36 cellular contexts compared by ENCODE assay signal in genomic region chr1:154212083-154212482, GRCh38. TPM values are rescaled to one million over a fixed set of nuclear protein-coding genes. Genes with fewer than 3 reads are reported as not detected.
DNase-seq lines count a peak whose midpoint lies in the region; ATAC-seq and TF ChIP-seq lines count a peak whose summit lies in the region.
"Had no signal": no experiment of that assay in that cellular context is flagged by ENCODE, and none has a peak within 500 bp of the region (broad histone marks: within the 10 kb centered on the region; RNA-seq: fewer than 3 reads in every experiment).

No MANE protein-coding gene starts in this region.

- intact Hi-C loops in activated CD4-positive, alpha-beta T cell treated with anti-CD3 and anti-CD28 coated beads for 36 hours (cut with DNase I, micrococcal nuclease), result no loop called here
- intact Hi-C loops in CD4-positive, alpha-beta T cell (cut with DNase I, micrococcal nuclease), result no loop called here
- intact Hi-C loops in left ventricle myocardium superior (cut with micrococcal nuclease), result no loop called here

- DNase-seq in activated CD4-positive, alpha-beta T cell treated with anti-CD3 and anti-CD28 coated beads for 36 hours, result no peak
- DNase-seq in activated CD4-positive, alpha-beta T cell treated with anti-CD3 and anti-CD28 coated beads, Interleukin-2, amount 50 U/mL, for 1 hour, result no peak
- no peak for DNase-seq in CD4-positive, alpha-beta T cell
- peak; percentile 61 for DNase-seq in left ventricle myocardium superior
- no peak for DNase-seq in NCI-H2171 (lab: John Stamatoyannopoulos, UW)
- no peak for DNase-seq in stimulated activated CD4-positive, alpha-beta T cell treated with anti-CD3 and anti-CD28 coated beads, Interleukin-2, amount 100 ng/mL, for 24 hours
- DNase-seq in NCI-H1048 (lab: John Stamatoyannopoulos, UW), result no peak
- DNase-seq: 8988T; activated CD4-positive, alpha-beta T cell treated with anti-CD3 and anti-CD28 coated beads for 1 hour; activated CD8-positive, alpha-beta memory T cell treated with anti-CD3 and anti-CD28 coated beads, Interleukin-2, amount 10 ng/mL, durations not matched to agents 7 days and 5 days; Calu3; DMS79; GDM1; islet precursor cell; MG63; NCI-H1930; NCI-H526 treated with DMSO at 0.1 percent for 48 hours; PC-9; sigmoid colon; stimulated activated CD4-positive, alpha-beta T cell treated with anti-CD3 and anti-CD28 coated beads, Interleukin-12 subunit alpha, Interleukin-12 subunit beta, amount 100 ng/mL, for 4 hours; stimulated activated CD4-positive, alpha-beta T cell treated with anti-CD3 and anti-CD28 coated beads, Interleukin-4, amount 100 ng/mL, for 1 hour; trophoblast cell had no signal

- H3K4me3 Mint-ChIP-seq in activated CD4-positive, alpha-beta T cell treated with anti-CD3 and anti-CD28 coated beads for 36 hours, result no peak overlapping the region
- H3K4me3 Mint-ChIP-seq in CD4-positive, alpha-beta T cell, result no peak overlapping the region
- no peak overlapping the region for H3K4me3 Mint-ChIP-seq in activated T-helper 17 cell treated with anti-CD3 and anti-CD28 coated beads, Interleukin-2, amount 50 U/mL, for 72 hours
- H3K4me3 Mint-ChIP-seq: activated CD8-positive, alpha-beta memory T cell treated with anti-CD3 and anti-CD28 coated beads, Interleukin-2, amount 10 ng/mL, durations not matched to agents 7 days and 5 days; central memory CD8-positive, alpha-beta T cell; T-helper 2 cell treated with Interferon-gamma antibody and Interleukin-4, amounts not matched to agents 5 μg/mL and 100 μg/mL, for 36 hours had no signal

- H3K27me3 ChIP-seq in CD4-positive, alpha-beta T cell (ENCODE audit: control insufficient read depth, insufficient read depth, low read length), result no peaks in the 10 kb centered on the region
- H3K27me3 ChIP-seq: MG63, neutrophil, sigmoid colon had no signal

- peaks cover 57% of the 10 kb centered on the region for H3K36me3 Mint-ChIP-seq in activated CD4-positive, alpha-beta T cell treated with anti-CD3 and anti-CD28 coated beads for 36 hours (ENCODE audit: low read depth)
- peaks cover 81% of the 10 kb centered on the region for H3K36me3 Mint-ChIP-seq in CD4-positive, alpha-beta T cell (ENCODE audit: low read depth)
- H3K36me3 Mint-ChIP-seq in activated T-helper 17 cell treated with anti-CD3 and anti-CD28 coated beads, Interleukin-2, amount 50 U/mL, for 72 hours (ENCODE audit: low read depth), result peaks cover 97% of the 10 kb centered on the region

- no peak for ATAC-seq in activated CD4-positive, alpha-beta T cell treated with anti-CD3 and anti-CD28 coated beads for 36 hours
- ATAC-seq in CD4-positive, alpha-beta T cell (ENCODE audit: poor library complexity), result no peak
- no peak for ATAC-seq in activated T-helper 17 cell treated with anti-CD3 and anti-CD28 coated beads, Interleukin-2, amount 50 U/mL, for 72 hours (replicated peaks)
- ATAC-seq in left ventricle myocardium superior, result peak; percentile 90
- ATAC-seq: activated CD8-positive, alpha-beta memory T cell treated with anti-CD3 and anti-CD28 coated beads, Interleukin-2, amount 10 ng/mL, durations not matched to agents 7 days and 5 days; esophagus mucosa; SK-N-SH treated with all-trans-retinoic acid at 6 μM for 48 hours had no signal

- CTCF ChIA-PET in activated CD4-positive, alpha-beta T cell treated with anti-CD3 and anti-CD28 coated beads for 36 hours (lab: Charles Lee), result interaction anchor here (0.6 to 1.4 kb wide), 5 partner anchors 11 to 61 kb away, joined by 3 to 4 read pairs (median 3); no protein-coding TSS in a partner anchor
- CTCF ChIA-PET in CD4-positive, alpha-beta T cell (lab: Charles Lee), result no interaction called here

- peak overlapping the region; percentile 72 for H3K27ac Mint-ChIP-seq in activated CD4-positive, alpha-beta T cell treated with anti-CD3 and anti-CD28 coated beads for 36 hours
- H3K27ac Mint-ChIP-seq in CD4-positive, alpha-beta T cell, result peak overlapping the region; percentile 10
- H3K27ac Mint-ChIP-seq in activated T-helper 17 cell treated with anti-CD3 and anti-CD28 coated beads, Interleukin-2, amount 50 U/mL, for 72 hours, result peak overlapping the region; percentile 51
- H3K27ac Mint-ChIP-seq: activated CD8-positive, alpha-beta memory T cell treated with anti-CD3 and anti-CD28 coated beads, Interleukin-2, amount 10 ng/mL, durations not matched to agents 7 days and 5 days; T-helper 2 cell treated with Interferon-gamma antibody and Interleukin-4, amounts not matched to agents 5 μg/mL and 100 μg/mL, for 36 hours had no signal

- H3K4me1 Mint-ChIP-seq in activated CD4-positive, alpha-beta T cell treated with anti-CD3 and anti-CD28 coated beads for 36 hours, result peaks cover 59% of the 10 kb centered on the region
- H3K4me1 Mint-ChIP-seq in CD4-positive, alpha-beta T cell (ENCODE audit: low read depth), result peaks cover 8% of the 10 kb centered on the region
- peaks cover 19% of the 10 kb centered on the region for H3K4me1 Mint-ChIP-seq in activated T-helper 17 cell treated with anti-CD3 and anti-CD28 coated beads, Interleukin-2, amount 50 U/mL, for 72 hours

- POLR2A ChIA-PET in activated CD4-positive, alpha-beta T cell treated with anti-CD3 and anti-CD28 coated beads for 36 hours (lab: Charles Lee), result interaction anchor here (0.6 kb wide), 1 partner anchor 131 kb away, joined by 3 read pairs; no protein-coding TSS in a partner anchor
- POLR2A ChIA-PET in CD4-positive, alpha-beta T cell (lab: Charles Lee), result no interaction called here

- no peak for TF ChIP-seq CTCF in CD4-positive, alpha-beta T cell (IDR thresholded peaks at IDR 0.05)

- no peaks in the 10 kb centered on the region for H3K27me3 Mint-ChIP-seq in activated CD4-positive, alpha-beta T cell treated with anti-CD3 and anti-CD28 coated beads for 36 hours
- H3K27me3 Mint-ChIP-seq in CD4-positive, alpha-beta T cell, result no peaks in the 10 kb centered on the region
- no peaks in the 10 kb centered on the region for H3K27me3 Mint-ChIP-seq in activated T-helper 17 cell treated with anti-CD3 and anti-CD28 coated beads, Interleukin-2, amount 50 U/mL, for 72 hours
- H3K27me3 Mint-ChIP-seq: activated CD8-positive, alpha-beta memory T cell treated with anti-CD3 and anti-CD28 coated beads, Interleukin-2, amount 10 ng/mL, durations not matched to agents 7 days and 5 days; central memory CD8-positive, alpha-beta T cell had no signal

- H3K9me3 Mint-ChIP-seq in activated CD4-positive, alpha-beta T cell treated with anti-CD3 and anti-CD28 coated beads for 36 hours (ENCODE audit: low read depth), result no peaks in the 10 kb centered on the region
- no peaks in the 10 kb centered on the region for H3K9me3 Mint-ChIP-seq in CD4-positive, alpha-beta T cell
- H3K9me3 Mint-ChIP-seq in activated T-helper 17 cell treated with anti-CD3 and anti-CD28 coated beads, Interleukin-2, amount 50 U/mL, for 72 hours, result no peaks in the 10 kb centered on the region
- H3K9me3 Mint-ChIP-seq: central memory CD8-positive, alpha-beta T cell; T-helper 2 cell treated with Interferon-gamma antibody and Interleukin-4, amounts not matched to agents 5 μg/mL and 100 μg/mL, for 36 hours had no signal

- no peak overlapping the region for H3K27ac ChIP-seq in CD4-positive, alpha-beta T cell (ENCODE audit: low read depth, low read length)
- H3K27ac ChIP-seq: C4-2B, HL-60, neutrophil, PC-9, sigmoid colon had no signal

- no peaks in the 10 kb centered on the region for H3K9me3 ChIP-seq in CD4-positive, alpha-beta T cell (ENCODE audit: control insufficient read depth, low read length)
- H3K9me3 ChIP-seq: HAP-1, MG63, neutrophil, sigmoid colon had no signal

RNA-seq across cellular contexts. Expression of gene CFAP141, which starts 6.0 kb away (rescaled TPM):
- total RNA-seq in activated CD4-positive, alpha-beta T cell treated with anti-CD3 and anti-CD28 coated beads for 36 hours, result not detected
- total RNA-seq in CD4-positive, alpha-beta T cell, result not detected
- not detected for total RNA-seq in activated T-helper 17 cell treated with anti-CD3 and anti-CD28 coated beads, Interleukin-2, amount 50 U/mL, for 72 hours
- not detected for total RNA-seq in left ventricle myocardium superior
- total RNA-seq: activated CD8-positive, alpha-beta memory T cell treated with anti-CD3 and anti-CD28 coated beads, Interleukin-2, amount 10 ng/mL, durations not matched to agents 7 days and 5 days; Calu3; esophagus mucosa; fibroblast of villous mesenchyme; liver; mesenteric fat pad; myocyte; PC-9; posterior vena cava; sigmoid colon had no signal

RNA-seq across cellular contexts. Expression of gene UBAP2L, which starts 8.7 kb away (rescaled TPM):
- total RNA-seq in activated CD4-positive, alpha-beta T cell treated with anti-CD3 and anti-CD28 coated beads for 36 hours, result 100 to 1,000 TPM; 205 to 255 TPM
- total RNA-seq in CD4-positive, alpha-beta T cell, result 100 to 1,000 TPM; 224 to 234 TPM
- 100 to 1,000 TPM; 237 to 249 TPM for total RNA-seq in activated T-helper 17 cell treated with anti-CD3 and anti-CD28 coated beads, Interleukin-2, amount 50 U/mL, for 72 hours
- 95.6 TPM for total RNA-seq in left ventricle myocardium superior

RNA-seq across cellular contexts. Expression of gene TPM3, which starts 20.2 kb away (rescaled TPM):
- 100 to 1,000 TPM; 682 to 842 TPM for total RNA-seq in activated CD4-positive, alpha-beta T cell treated with anti-CD3 and anti-CD28 coated beads for 36 hours
- total RNA-seq in CD4-positive, alpha-beta T cell, result 100 to 1,000 TPM; 345 to 357 TPM
- total RNA-seq in activated T-helper 17 cell treated with anti-CD3 and anti-CD28 coated beads, Interleukin-2, amount 50 U/mL, for 72 hours, result 100 to 1,000 TPM; 370 to 607 TPM
- total RNA-seq in left ventricle myocardium superior, result 77.1 TPM

RNA-seq across cellular contexts. Expression of gene NUP210L, which starts 57.2 kb away (rescaled TPM):
- under 1 TPM; 0.04 to 0.05 TPM for total RNA-seq in activated CD4-positive, alpha-beta T cell treated with anti-CD3 and anti-CD28 coated beads for 36 hours
- total RNA-seq in CD4-positive, alpha-beta T cell, result under 1 TPM; 0.03 to 0.08 TPM
- under 1 TPM; 0.04 to 0.24 TPM for total RNA-seq in activated T-helper 17 cell treated with anti-CD3 and anti-CD28 coated beads, Interleukin-2, amount 50 U/mL, for 72 hours
- total RNA-seq in left ventricle myocardium superior, result 0.27 TPM
- total RNA-seq: mesenteric fat pad, PC-9 had no signal

Comparison
In these comparisons a context has a peak if more than half of its experiments do, and no peak if none do; other contexts are left out.
1. H3K27ac Mint-ChIP-seq: peak in every context shown above with its lines; median percentile 72 in activated CD4-positive, alpha-beta T cell treated with anti-CD3 and anti-CD28 coated beads for 36 hours; 51 in activated T-helper 17 cell treated with anti-CD3 and anti-CD28 coated beads, Interleukin-2, amount 50 U/mL, for 72 hours; 10 in CD4-positive, alpha-beta T cell.